In genomic region chr10:103660364-103661197, GRCh38 we compare ENCODE assay signal across 8 cellular contexts.
DNase-seq lines count a peak whose midpoint lies in the region; ATAC-seq and TF ChIP-seq lines count a peak whose summit lies in the region.

No MANE protein-coding gene starts in this region.

- ATAC-seq in HG02885 (IDR thresholded peaks at IDR 0.05; ENCODE audit: poor library complexity, unreplicated experiment) (peak; percentile 14), T-cell (replicated peaks in 1 of 4) (peak; percentile 1 to 11 (median 6))

- no peak for TF ChIP-seq CTCF in nephron (IDR thresholded peaks at IDR 0.05; ENCODE audit: unreplicated experiment in 3 of 3)

- H3K4me3 Mint-ChIP-seq in T-cell, result peak overlapping the region; percentile 88 to 90 (median 88)
- peak overlapping the region; percentile 80 to 89 (median 88) for H3K4me3 Mint-ChIP-seq in nephron

- CTCF ChIA-PET in T-cell (lab: Charles Lee), result interaction anchor here in 1 of 2 donors (1.2 to 2.0 kb wide), 2 partner anchors 18 to 25 kb away, joined by 3 to 12 read pairs; no protein-coding TSS in a partner anchor

- H3K27me3 Mint-ChIP-seq in T-cell, result no peaks in the 10 kb centered on the region
- H3K27me3 Mint-ChIP-seq in nephron (ENCODE audit: low read depth), result no peaks in the 10 kb centered on the region

- POLR2A ChIA-PET in T-cell (lab: Charles Lee), result interaction anchor here (0.6 to 1.0 kb wide), 4 partner anchors 29 to 1609 kb away, joined by 3 to 5 read pairs (median 3); no protein-coding TSS in a partner anchor

- peak overlapping the region; percentile 37 for H3K27ac ChIP-seq in epithelial cell of prostate

- H3K9me3 Mint-ChIP-seq in T-cell, result peaks cover 0 to 5% (median 0%) of the 10 kb centered on the region in 3 donors
- H3K9me3 Mint-ChIP-seq in nephron, result no peaks in the 10 kb centered on the region

- peak; percentile 35 for DNase-seq in activated T-cell treated with anti-CD3 and anti-CD28 coated beads, Interleukin-2, amount 50 U/mL, for 1 hour
- DNase-seq in activated T-cell treated with anti-CD3 and anti-CD28 coated beads for 4 hours (no peak), T-cell (peak in 5 of 34 experiments; percentile 6 to 19 (median 16)), epithelial cell of prostate (ENCODE audit: low read depth, low spot score) (no peak), NAMALWA (ENCODE audit: low spot score) (no peak), NCI-H748 treated with DMSO at 0.1 percent for 48 hours (lab: John Stamatoyannopoulos, UW) (no peak)

- H3K4me1 Mint-ChIP-seq in T-cell (peaks cover 20 to 29% (median 21%) of the 10 kb centered on the region in 3 donors), nephron (peaks cover 41% of the 10 kb centered on the region)

- H3K36me3 Mint-ChIP-seq in T-cell (peaks cover 15% of the 10 kb centered on the region), nephron (ENCODE audit: low read depth) (peaks cover 33% of the 10 kb centered on the region)

- H3K27ac Mint-ChIP-seq in T-cell (peak overlapping the region; percentile 87 to 93), nephron (peak overlapping the region; percentile 90 to 92 (median 91))
